Comparison of ENCODE assay signal across 1 cellular context in genomic region chr2:219661955-219662395, GRCh38.
TF ChIP-seq lines count a peak whose summit lies in the region.

No MANE protein-coding gene starts in this region.

TF ChIP-seq in GM23338, 12 proteins besides CTCF, POLR2A, EP300 and RAD21 (continued from another document):
- no peak for TF ChIP-seq ZNF462 (CRISPR knock-in tag; IDR thresholded peaks at IDR 0.05)
- TF ChIP-seq JUNB (IDR thresholded peaks at IDR 0.05; ENCODE audit: unreplicated experiment) = no peak
- no peak for TF ChIP-seq ETS1 (IDR thresholded peaks at IDR 0.05)
- no peak for TF ChIP-seq ZNF114 (CRISPR knock-in tag; IDR thresholded peaks at IDR 0.05)
- no peak for TF ChIP-seq CREB1 (CRISPR knock-in tag; IDR thresholded peaks at IDR 0.05; ENCODE audit: low read depth)
- no peak for TF ChIP-seq NANOG (IDR thresholded peaks at IDR 0.05; ENCODE audit: borderline replicate concordance)
- TF ChIP-seq EZH2phosphoT487 (IDR thresholded peaks at IDR 0.05; ENCODE audit: unreplicated experiment) = no peak
